Comparison of ENCODE assay signal across 15 cellular contexts in genomic region chrX:151789179-151789800, GRCh38. TPM values are rescaled to one million over a fixed set of nuclear protein-coding genes. Genes with fewer than 3 reads are reported as not detected.
A peak's percentile ranks its signal among the peaks of the same experiment; 100 is the strongest.
DNase-seq lines count a peak whose midpoint lies in the region; ATAC-seq and TF ChIP-seq lines count a peak whose summit lies in the region.
"Had no signal": no experiment of that assay in that cellular context is flagged by ENCODE, and none has a peak within 500 bp of the region (broad histone marks: within the 10 kb centered on the region; RNA-seq: fewer than 3 reads in every experiment).

No MANE protein-coding gene starts in this region.

- CTCF ChIA-PET in activated CD4-positive, alpha-beta memory T cell treated with anti-CD3 and anti-CD28 coated beads, Interleukin-2, amount 10 ng/mL, durations not matched to agents 7 days and 5 days (lab: Charles Lee): no interaction called here

- no peaks in the 10 kb centered on the region for H3K27me3 ChIP-seq in right atrium auricular region

- H3K27ac ChIP-seq in right atrium auricular region: no peak overlapping the region

- H3K36me3 ChIP-seq in right atrium auricular region: no peaks in the 10 kb centered on the region

- POLR2A ChIA-PET in activated CD4-positive, alpha-beta memory T cell treated with anti-CD3 and anti-CD28 coated beads, Interleukin-2, amount 10 ng/mL, durations not matched to agents 7 days and 5 days (lab: Charles Lee): no interaction called here

- DNase-seq in HK-2 (ENCODE audit: unreplicated experiment) (peak; percentile 38), astrocyte of the cerebellum (ENCODE audit: low read depth) (peak; percentile 80), right atrium auricular region (ENCODE audit: low spot score) (peak; percentile 66), ureter (ENCODE audit: low spot score) (peak; percentile 53), OCI-M1 (lab: John Stamatoyannopoulos, UW) (no peak), MV-4-11 (lab: John Stamatoyannopoulos, UW) (no peak)
- no peak for DNase-seq in activated CD4-positive, alpha-beta memory T cell treated with anti-CD3 and anti-CD28 coated beads, Interleukin-2, amount 10 ng/mL, durations not matched to agents 7 days and 5 days
- DNase-seq in effector memory CD8-positive, alpha-beta T cell: no peak
- DNase-seq: activated CD8-positive, alpha-beta memory T cell treated with anti-CD3 and anti-CD28 coated beads, Interleukin-2, amount 50 U/mL, for 48 hours; cerebellar nuclear complex; GF-D8; Kasumi-1; NCI-H774; T-helper 2 cell had no signal

- in situ Hi-C loops in astrocyte of the cerebellum (cut with HindIII; ENCODE audit: low sequenced_read_pairs): no loop called here

- H3K9me3 Mint-ChIP-seq in activated CD4-positive, alpha-beta memory T cell treated with anti-CD3 and anti-CD28 coated beads, Interleukin-2, amount 10 ng/mL, durations not matched to agents 7 days and 5 days: no peaks in the 10 kb centered on the region
- H3K9me3 Mint-ChIP-seq in effector memory CD8-positive, alpha-beta T cell: no peaks in the 10 kb centered on the region

- H3K4me1 Mint-ChIP-seq in activated CD4-positive, alpha-beta memory T cell treated with anti-CD3 and anti-CD28 coated beads, Interleukin-2, amount 10 ng/mL, durations not matched to agents 7 days and 5 days: no peaks in the 10 kb centered on the region
- H3K4me1 Mint-ChIP-seq in effector memory CD8-positive, alpha-beta T cell (ENCODE audit: low read depth in 2 of 2): no peaks in the 10 kb centered on the region
- H3K4me1 Mint-ChIP-seq: neural crest cell had no signal

- no peaks in the 10 kb centered on the region for H3K9me3 ChIP-seq in right atrium auricular region

- no peak for ATAC-seq in effector memory CD8-positive, alpha-beta T cell (replicated peaks)

- H3K27ac Mint-ChIP-seq in activated CD4-positive, alpha-beta memory T cell treated with anti-CD3 and anti-CD28 coated beads, Interleukin-2, amount 10 ng/mL, durations not matched to agents 7 days and 5 days: no peak overlapping the region
- no peak overlapping the region for H3K27ac Mint-ChIP-seq in effector memory CD8-positive, alpha-beta T cell

- TF ChIP-seq CTCF in astrocyte of the cerebellum (IDR thresholded peaks at IDR 0.05; ENCODE audit: low read depth, low read length, missing control alignments) (no peak), right atrium auricular region (IDR thresholded peaks at IDR 0.05) (no peak)

- H3K36me3 Mint-ChIP-seq in activated CD4-positive, alpha-beta memory T cell treated with anti-CD3 and anti-CD28 coated beads, Interleukin-2, amount 10 ng/mL, durations not matched to agents 7 days and 5 days (ENCODE audit: low read depth): no peaks in the 10 kb centered on the region
- H3K36me3 Mint-ChIP-seq in effector memory CD8-positive, alpha-beta T cell (ENCODE audit: insufficient read depth): no peaks in the 10 kb centered on the region

- no peaks in the 10 kb centered on the region for H3K27me3 Mint-ChIP-seq in activated CD4-positive, alpha-beta memory T cell treated with anti-CD3 and anti-CD28 coated beads, Interleukin-2, amount 10 ng/mL, durations not matched to agents 7 days and 5 days
- peaks cover 0 to 10% of the 10 kb centered on the region in 2 donors for H3K27me3 Mint-ChIP-seq in effector memory CD8-positive, alpha-beta T cell

- H3K4me3 ChIP-seq in astrocyte of the cerebellum (ENCODE audit: low read depth, low read length) (no peak overlapping the region), right atrium auricular region (no peak overlapping the region)

- H3K4me1 ChIP-seq in right atrium auricular region: no peaks in the 10 kb centered on the region

- no peak overlapping the region for H3K4me3 Mint-ChIP-seq in activated CD4-positive, alpha-beta memory T cell treated with anti-CD3 and anti-CD28 coated beads, Interleukin-2, amount 10 ng/mL, durations not matched to agents 7 days and 5 days
- H3K4me3 Mint-ChIP-seq in effector memory CD8-positive, alpha-beta T cell: no peak overlapping the region
- H3K4me3 Mint-ChIP-seq: neural crest cell had no signal

RNA-seq across cellular contexts. Expression of gene CNGA2, which starts 54.7 kb away (rescaled TPM):
- not detected for total RNA-seq in right atrium auricular region
- not detected for total RNA-seq in ureter
- not detected for total RNA-seq in activated CD4-positive, alpha-beta memory T cell treated with anti-CD3 and anti-CD28 coated beads, Interleukin-2, amount 10 ng/mL, durations not matched to agents 7 days and 5 days
- total RNA-seq: neural crest cell had no signal

Comparison
In these comparisons a context has a peak if more than half of its experiments do, and no peak if none do; other contexts are left out.
1. DNase-seq: peak in HK-2 (single experiment), astrocyte of the cerebellum (single experiment), right atrium auricular region (single experiment) and ureter (single experiment); none in OCI-M1 (single experiment), activated CD4-positive, alpha-beta memory T cell treated with anti-CD3 and anti-CD28 coated beads, Interleukin-2, amount 10 ng/mL, durations not matched to agents 7 days and 5 days (single experiment), effector memory CD8-positive, alpha-beta T cell (0 of 3) and MV-4-11 (single experiment).